In genomic region chr19:48615145-48616040, GRCh38 we compare ENCODE assay signal across 15 cellular contexts. TPM values are rescaled to one million over a fixed set of nuclear protein-coding genes. Genes with fewer than 3 reads are reported as not detected.
DNase-seq lines count a peak whose midpoint lies in the region; ATAC-seq, FAIRE-seq and TF ChIP-seq lines count a peak whose summit lies in the region.
"Had no signal": no experiment of that assay in that cellular context is flagged by ENCODE, and none has a peak within 500 bp of the region (broad histone marks: within the 10 kb centered on the region; RNA-seq: fewer than 3 reads in every experiment).

No MANE protein-coding gene starts in this region.

- peaks cover 11 to 28% of the 10 kb centered on the region in 2 donors for H3K36me3 ChIP-seq in esophagus (ENCODE audit: control insufficient read depth in 2 of 2, insufficient read depth in 2 of 2, low read length in 1 of 2)
- H3K36me3 ChIP-seq in small intestine (ENCODE audit: control insufficient read depth in 2 of 2, insufficient read depth in 2 of 2, low read length in 2 of 2): peaks cover 2 to 16% of the 10 kb centered on the region in 2 donors

- no peak for ATAC-seq in GM21737 (IDR thresholded peaks at IDR 0.05; ENCODE audit: unreplicated experiment)
- ATAC-seq: heart right ventricle; naive thymus-derived CD8-positive, alpha-beta T cell had no signal

- WGBS in esophagus, 2 donors: 54 to 59% methylated on average over 21 of the region's 21 CpGs
- WGBS in small intestine, 3 donors: 37 to 58% (median 53%) methylated on average over 21 of the region's 21 CpGs

- FAIRE-seq in small intestine (lab: Jason Lieb, UNC): no peak

- H3K9me3 ChIP-seq in esophagus (ENCODE audit: control insufficient read depth in 2 of 2, insufficient read depth in 1 of 2, low read depth in 1 of 2, low read length in 1 of 2): no peaks in the 10 kb centered on the region
- no peaks in the 10 kb centered on the region for H3K9me3 ChIP-seq in small intestine (ENCODE audit: control insufficient read depth, low read depth)
- H3K9me3 ChIP-seq: heart right ventricle, SJCRH30 had no signal

- TF ChIP-seq CTCF in VCaP (conservative IDR thresholded peaks at IDR 0.05): no peak

- peak; percentile 33 for DNase-seq in NCI-H748 treated with DMSO at 0.1 percent for 48 hours (lab: John Stamatoyannopoulos, UW)
- no peak for DNase-seq in NCI-H748 (lab: John Stamatoyannopoulos, UW; ENCODE audit: unreplicated experiment)
- no peak for DNase-seq in small intestine
- DNase-seq in kidney tubule cell (ENCODE audit: low spot score): no peak
- DNase-seq in mesenteric fat pad (ENCODE audit: low spot score): no peak
- DNase-seq: ACHN; cortex of kidney; GDM1; heart right ventricle; naive thymus-derived CD8-positive, alpha-beta T cell; NCI-H1930; SJCRH30 had no signal

- peak overlapping the region; percentile 1 to 35 for H3K4me3 ChIP-seq in esophagus (ENCODE audit: low read depth in 1 of 2, low read length in 2 of 2)
- no peak overlapping the region for H3K4me3 ChIP-seq in small intestine (ENCODE audit: low read depth in 1 of 2, low read length in 2 of 2)
- H3K4me3 ChIP-seq: heart right ventricle, SJCRH30 had no signal

- H3K27me3 ChIP-seq in esophagus (ENCODE audit: control insufficient read depth in 1 of 2, insufficient read depth in 2 of 2, low read length in 2 of 2) (no peaks in the 10 kb centered on the region), small intestine (ENCODE audit: control insufficient read depth in 2 of 2, insufficient read depth in 2 of 2, low read length in 2 of 2) (no peaks in the 10 kb centered on the region)
- H3K27me3 ChIP-seq: heart right ventricle, SJCRH30 had no signal

- H3K4me1 ChIP-seq in esophagus (ENCODE audit: control insufficient read depth in 2 of 2, insufficient read depth in 2 of 2, low read length in 1 of 2) (peaks cover 0 to 31% of the 10 kb centered on the region in 2 donors), small intestine (ENCODE audit: control insufficient read depth in 2 of 2, insufficient read depth in 1 of 2, low read depth in 1 of 2, low read length in 1 of 2) (peaks cover 0 to 5% of the 10 kb centered on the region in 2 donors)
- H3K4me1 ChIP-seq: SJCRH30 had no signal

- H3K27ac ChIP-seq in VCaP: peak overlapping the region; percentile 90
- peak overlapping the region; percentile 84 to 88 for H3K27ac ChIP-seq in esophagus (ENCODE audit: low read depth in 2 of 2, low read length in 1 of 2)
- H3K27ac ChIP-seq in small intestine (ENCODE audit: low read depth in 1 of 2, low read length in 1 of 2): peak overlapping the region; percentile 90 to 95
- H3K27ac ChIP-seq: heart right ventricle, SJCRH30 had no signal

RNA-seq across cellular contexts. Expression of gene FAM83E, which starts 0.5 kb away (rescaled TPM):
- 10 to 100 TPM in 1 of 2 donors, 1 to 10 TPM in 1; 6.5 to 26.7 TPM for polyA plus RNA-seq in esophagus
- polyA plus RNA-seq in small intestine: 100 to 1,000 TPM in 1 of 3 donors, 10 to 100 TPM in 2; 76.6 to 104 (median 94.0) TPM
- total RNA-seq in mesenteric fat pad: 0.71 TPM
- total RNA-seq: heart right ventricle had no signal
- polyA plus RNA-seq: naive thymus-derived CD8-positive, alpha-beta T cell had no signal

RNA-seq across cellular contexts. Expression of gene RPL18, which starts 3.6 kb away (rescaled TPM):
- polyA plus RNA-seq in esophagus (1,000 to 10,000 TPM; 2,667 to 2,860 TPM), small intestine (1,000 to 10,000 TPM; 2,250 to 3,184 (median 2,942) TPM)
- 876 TPM for total RNA-seq in mesenteric fat pad

RNA-seq across cellular contexts. Expression of gene SPHK2, which starts 3.9 kb away (rescaled TPM):
- 10 to 100 TPM in 1 of 2 donors, 1 to 10 TPM in 1; 9.0 to 15.5 TPM for polyA plus RNA-seq in esophagus
- polyA plus RNA-seq in small intestine: 10 to 100 TPM; 46.8 to 85.7 (median 53.0) TPM
- 14.0 TPM for total RNA-seq in mesenteric fat pad

RNA-seq across cellular contexts. Expression of gene SPACA4, which starts 8.9 kb away (rescaled TPM):
- 1 to 10 TPM; 1.2 to 1.9 TPM for polyA plus RNA-seq in esophagus
- polyA plus RNA-seq in small intestine: under 1 TPM in 1 of 3 donors, not detected in 2; 0.22 TPM
- not detected for total RNA-seq in mesenteric fat pad
- total RNA-seq: heart right ventricle; naive thymus-derived CD8-positive, alpha-beta T cell; SJCRH30 had no signal
- polyA plus RNA-seq: heart right ventricle; naive thymus-derived CD8-positive, alpha-beta T cell had no signal

RNA-seq across cellular contexts. Expression of gene DBP, which starts 21.8 kb away (rescaled TPM):
- polyA plus RNA-seq in esophagus (10 to 100 TPM in 1 of 2 donors, 1 to 10 TPM in 1; 8.9 to 13.3 TPM), small intestine (10 to 100 TPM; 12.5 to 40.3 (median 35.4) TPM)
- 1.4 TPM for total RNA-seq in mesenteric fat pad

Comparison
In these comparisons a context has a peak if more than half of its experiments do, and no peak if none do; other contexts are left out.
1. H3K4me3 ChIP-seq: peak in esophagus (2 of 2); none in small intestine (0 of 2).
2. Peak in every context shown above with its lines, with median percentiles within 50 percentile points of each other: H3K27ac ChIP-seq.